11 cellular contexts compared by ENCODE assay signal in genomic region chr4:186942745-186943606, GRCh38.
A peak's percentile ranks its signal among the peaks of the same experiment; 100 is the strongest.
DNase-seq lines count a peak whose midpoint lies in the region; ATAC-seq and TF ChIP-seq lines count a peak whose summit lies in the region.
"Had no signal": no experiment of that assay in that cellular context is flagged by ENCODE, and none has a peak within 500 bp of the region (broad histone marks: within the 10 kb centered on the region; RNA-seq: fewer than 3 reads in every experiment).

No MANE protein-coding gene starts in this region.

- peak; percentile 6 for DNase-seq in COR-L47 (lab: John Stamatoyannopoulos, UW)
- DNase-seq in NCI-H1105 treated with DMSO at 0.1 percent for 48 hours (lab: John Stamatoyannopoulos, UW) = peak; percentile 52
- DNase-seq in cardiac fibroblast (ENCODE audit: low read depth in 2 of 2) = peak; percentile 31 to 36
- DNase-seq in neural crest cell (ENCODE audit: low read depth, low spot score) = no peak
- no peak for DNase-seq in effector memory CD4-positive, alpha-beta T cell
- DNase-seq: activated T-cell treated with anti-CD3 and anti-CD28 coated beads, Interleukin-2, amount 50 U/mL, for 24 hours; cortex of kidney; NCI-H1436 treated with DMSO at 0.1 percent for 48 hours had no signal

- no peak for TF ChIP-seq CTCF in cardiac fibroblast (IDR thresholded peaks at IDR 0.05; ENCODE audit: low read depth, low read length)
- no peak for TF ChIP-seq CTCF in neural crest cell (conservative IDR thresholded peaks at IDR 0.05)

- H3K4me1 ChIP-seq in effector memory CD4-positive, alpha-beta T cell (ENCODE audit: control insufficient read depth, insufficient read depth, low read length, poor library complexity, severe bottlenecking) = no peaks in the 10 kb centered on the region

- no peak overlapping the region for H3K27ac ChIP-seq in effector memory CD4-positive, alpha-beta T cell (ENCODE audit: insufficient read depth, low read length, poor library complexity, severe bottlenecking)

- peak overlapping the region; percentile 1 for H3K27ac Mint-ChIP-seq in neural crest cell (ENCODE audit: unreplicated experiment)
- H3K27ac Mint-ChIP-seq in stimulated activated memory B cell treated with anti-CD40 and anti-IgM and Interleukin-4, amounts not matched to agents 10 μg/mL and 1 μg/mL and 100 μg/mL, for 72 hours = no peak overlapping the region
- H3K27ac Mint-ChIP-seq: activated T-cell treated with anti-CD3 and anti-CD28 coated beads, Interleukin-2, amount 50 U/mL, for 24 hours had no signal

- ATAC-seq in GM18498 (IDR thresholded peaks at IDR 0.05; ENCODE audit: unreplicated experiment) (no peak), GM21526 (IDR thresholded peaks at IDR 0.05; ENCODE audit: low FRiP score, unreplicated experiment) (no peak)
- ATAC-seq in stimulated activated memory B cell treated with anti-CD40 and anti-IgM and Interleukin-4, amounts not matched to agents 10 μg/mL and 1 μg/mL and 100 μg/mL, for 72 hours = no peak

- peaks cover 34% of the 10 kb centered on the region for H3K4me1 Mint-ChIP-seq in neural crest cell
- no peaks in the 10 kb centered on the region for H3K4me1 Mint-ChIP-seq in stimulated activated memory B cell treated with anti-CD40 and anti-IgM and Interleukin-4, amounts not matched to agents 10 μg/mL and 1 μg/mL and 100 μg/mL, for 72 hours

- H3K9me3 ChIP-seq in effector memory CD4-positive, alpha-beta T cell (ENCODE audit: control insufficient read depth, low read length) = no peaks in the 10 kb centered on the region

- no peaks in the 10 kb centered on the region for H3K9me3 Mint-ChIP-seq in neural crest cell
- no peaks in the 10 kb centered on the region for H3K9me3 Mint-ChIP-seq in stimulated activated memory B cell treated with anti-CD40 and anti-IgM and Interleukin-4, amounts not matched to agents 10 μg/mL and 1 μg/mL and 100 μg/mL, for 72 hours

- no peaks in the 10 kb centered on the region for H3K27me3 ChIP-seq in effector memory CD4-positive, alpha-beta T cell (replicated peaks; ENCODE audit: control insufficient read depth, insufficient read depth, low read length, poor library complexity, severe bottlenecking)

- H3K4me3 ChIP-seq in cardiac fibroblast (replicated peaks in 1 of 2; ENCODE audit: low read depth in 2 of 2, low read length in 2 of 2) = no peak overlapping the region
- H3K4me3 ChIP-seq in effector memory CD4-positive, alpha-beta T cell (ENCODE audit: insufficient read depth, low read depth, low read length, poor library complexity, severe bottlenecking) = no peak overlapping the region

- no peaks in the 10 kb centered on the region for H3K27me3 Mint-ChIP-seq in neural crest cell (ENCODE audit: low read depth)
- no peaks in the 10 kb centered on the region for H3K27me3 Mint-ChIP-seq in stimulated activated memory B cell treated with anti-CD40 and anti-IgM and Interleukin-4, amounts not matched to agents 10 μg/mL and 1 μg/mL and 100 μg/mL, for 72 hours
- H3K27me3 Mint-ChIP-seq: activated T-cell treated with anti-CD3 and anti-CD28 coated beads, Interleukin-2, amount 50 U/mL, for 24 hours had no signal

- no peak overlapping the region for H3K4me3 Mint-ChIP-seq in neural crest cell
- no peak overlapping the region for H3K4me3 Mint-ChIP-seq in stimulated activated memory B cell treated with anti-CD40 and anti-IgM and Interleukin-4, amounts not matched to agents 10 μg/mL and 1 μg/mL and 100 μg/mL, for 72 hours
- H3K4me3 Mint-ChIP-seq: activated T-cell treated with anti-CD3 and anti-CD28 coated beads, Interleukin-2, amount 50 U/mL, for 24 hours had no signal

- H3K36me3 Mint-ChIP-seq in neural crest cell (ENCODE audit: low read depth) = no peaks in the 10 kb centered on the region
- no peaks in the 10 kb centered on the region for H3K36me3 Mint-ChIP-seq in stimulated activated memory B cell treated with anti-CD40 and anti-IgM and Interleukin-4, amounts not matched to agents 10 μg/mL and 1 μg/mL and 100 μg/mL, for 72 hours

- no peaks in the 10 kb centered on the region for H3K36me3 ChIP-seq in effector memory CD4-positive, alpha-beta T cell (ENCODE audit: control insufficient read depth, insufficient read depth, low read length)

Comparison
In these comparisons a context has a peak if more than half of its experiments do, and no peak if none do; other contexts are left out.
1. DNase-seq: peak in COR-L47 (single experiment), NCI-H1105 treated with DMSO at 0.1 percent for 48 hours (single experiment) and cardiac fibroblast (2 of 2); none in neural crest cell (single experiment) and effector memory CD4-positive, alpha-beta T cell (0 of 3).